ENCODE assay signal across 8 cellular contexts in the genomic region with DNA sequence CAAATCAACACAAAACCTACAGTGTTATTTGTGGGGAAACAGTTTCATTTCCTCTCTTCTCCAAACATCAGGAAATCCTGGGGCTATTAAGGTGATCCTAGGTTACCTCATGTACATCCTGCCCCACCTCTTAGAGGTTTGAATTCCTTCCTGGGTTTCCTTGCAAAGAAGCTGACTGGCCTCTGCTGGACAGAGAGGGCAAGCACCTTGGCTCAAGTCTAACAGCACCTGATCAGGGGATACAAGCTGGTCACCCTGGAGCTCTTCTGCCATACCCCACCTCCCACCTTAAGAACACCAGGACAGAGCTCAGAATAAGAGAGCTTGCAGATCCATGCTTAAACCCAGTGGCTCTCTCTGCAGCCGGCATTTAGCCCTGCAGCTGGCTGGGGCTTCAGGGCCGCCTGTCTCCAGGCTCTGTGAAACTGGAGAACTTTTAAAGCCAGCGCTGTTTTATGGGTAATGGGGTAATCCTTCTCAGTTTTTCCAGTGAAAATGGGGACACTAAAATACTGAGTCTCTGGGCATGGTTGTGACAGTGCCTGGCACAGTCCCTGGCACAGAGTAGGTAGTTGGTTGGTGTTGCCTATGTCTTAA.
DNase-seq lines count a peak whose midpoint lies in the region; ATAC-seq and TF ChIP-seq lines count a peak whose summit lies in the region.

No MANE protein-coding gene starts in this region.

- H3K4me1 ChIP-seq in Caco-2, result no peaks in the 10 kb centered on the region

- CTCF ChIA-PET in Caco-2 (lab: Charles Lee), result interaction anchor here (0.6 to 1.5 kb wide), 13 partner anchors 31 to 315 kb away, joined by 3 to 61 read pairs (median 4); no protein-coding TSS in a partner anchor

- in situ Hi-C loops in brain microvascular endothelial cell (cut with HindIII; ENCODE audit: low pct_ligation_motif_present, low sequenced_read_pairs), result no loop called here

- ATAC-seq in left colon (peak; percentile 98), GM21786 (IDR thresholded peaks at IDR 0.05; ENCODE audit: unreplicated experiment) (no peak)

- no peaks in the 10 kb centered on the region for H3K4me1 Mint-ChIP-seq in Caco-2 (ENCODE audit: low read depth, unreplicated experiment)

- peak; percentile 73 to 84 for TF ChIP-seq CTCF in Caco-2 (IDR thresholded peaks at IDR 0.05; ENCODE audit: insufficient read depth in 1 of 2, low read depth in 1 of 2, low read length in 1 of 2, severe bottlenecking in 1 of 2, unreplicated experiment in 1 of 2)
- TF ChIP-seq CTCF in brain microvascular endothelial cell (IDR thresholded peaks at IDR 0.05; ENCODE audit: low read depth, low read length, missing control alignments), result peak; percentile 73

- H3K36me3 ChIP-seq in Caco-2 (ENCODE audit: control insufficient read depth, insufficient read depth, low read length), result no peaks in the 10 kb centered on the region
- no peaks in the 10 kb centered on the region for H3K36me3 ChIP-seq in brain microvascular endothelial cell (replicated peaks)

- DNase-seq in Caco-2 (peak; percentile 69 to 70), M059J (ENCODE audit: low read depth) (peak; percentile 63), brain microvascular endothelial cell (no peak), left colon (peak in 1 of 2 donors; percentile 16), NCI-H2227 (lab: John Stamatoyannopoulos, UW; ENCODE audit: unreplicated experiment) (no peak), A172 (ENCODE audit: low spot score) (no peak)
- no peak for DNase-seq in activated CD4-positive, alpha-beta T cell treated with anti-CD3 and anti-CD28 coated beads, Interleukin-2, amount 50 U/mL, for 48 hours

- intact Hi-C loops in Caco-2 (cut with micrococcal nuclease; ENCODE audit: unreplicated experiment), result loop anchor here (1.0 kb wide), 5 partner anchors 123 to 316 kb away; no protein-coding TSS in a partner anchor
- intact Hi-C loops in left colon (cut with DNase I, micrococcal nuclease), result loop anchor here in 1 of 2 donors (10.0 kb wide), 1 partner anchor 316 kb away; no protein-coding TSS in a partner anchor

- no peak overlapping the region for H3K4me3 ChIP-seq in Caco-2 (ENCODE audit: low read depth, low read length)
- no peak overlapping the region for H3K4me3 ChIP-seq in brain microvascular endothelial cell (ENCODE audit: low read depth, low read length)

- no peaks in the 10 kb centered on the region for H3K9me3 Mint-ChIP-seq in Caco-2 (ENCODE audit: unreplicated experiment)

- no peaks in the 10 kb centered on the region for H3K36me3 Mint-ChIP-seq in Caco-2 (ENCODE audit: insufficient read depth, unreplicated experiment)

- H3K4me3 Mint-ChIP-seq in Caco-2 (ENCODE audit: unreplicated experiment), result no peak overlapping the region

- POLR2A ChIA-PET in Caco-2 (lab: Charles Lee), result no interaction called here

- no peak overlapping the region for H3K27ac Mint-ChIP-seq in Caco-2 (ENCODE audit: unreplicated experiment)

- H3K9me3 ChIP-seq in Caco-2, result no peaks in the 10 kb centered on the region

- H3K27me3 Mint-ChIP-seq in Caco-2 (ENCODE audit: insufficient read depth, unreplicated experiment), result peaks cover 7% of the 10 kb centered on the region

- no peak overlapping the region for H3K27ac ChIP-seq in brain microvascular endothelial cell

- no TSS peak for BruUV-seq in Caco-2 (replicated peaks; lab: Mats Ljungman, UMichigan)

- H3K27me3 ChIP-seq in Caco-2 (replicated peaks; ENCODE audit: control insufficient read depth, insufficient read depth, low read length) (0 out of 2 replicates have a peak, but pooled peaks cover 1% of the 10 kb centered on the region), brain microvascular endothelial cell (replicated peaks) (no peaks in the 10 kb centered on the region)

Comparison
In these comparisons a context has a peak if more than half of its experiments do, and no peak if none do; other contexts are left out.
1. DNase-seq: peak in Caco-2 (2 of 2) and M059J (single experiment); none in brain microvascular endothelial cell (single experiment), NCI-H2227 (single experiment), activated CD4-positive, alpha-beta T cell treated with anti-CD3 and anti-CD28 coated beads, Interleukin-2, amount 50 U/mL, for 48 hours (0 of 2) and A172 (single experiment).